Comparison of ENCODE assay signal across 13 cellular contexts in genomic region chr1:169148472-169149252, GRCh38. TPM values are rescaled to one million over a fixed set of nuclear protein-coding genes. Genes with fewer than 3 reads are reported as not detected.
DNase-seq lines count a peak whose midpoint lies in the region; ATAC-seq and TF ChIP-seq lines count a peak whose summit lies in the region.
"Had no signal": no experiment of that assay in that cellular context is flagged by ENCODE, and none has a peak within 500 bp of the region (broad histone marks: within the 10 kb centered on the region; RNA-seq: fewer than 3 reads in every experiment).

No MANE protein-coding gene starts in this region.

- H3K36me3 ChIP-seq in OCI-LY3 (replicated peaks; ENCODE audit: low read depth, low read length) (no peaks in the 10 kb centered on the region), right lobe of liver (no peaks in the 10 kb centered on the region)
- H3K36me3 ChIP-seq: SJCRH30 had no signal

- H3K9ac ChIP-seq in OCI-LY3 (ENCODE audit: low read length) = peak overlapping the region; percentile 40; the same call in 1 of the 2 replicates

- peak; percentile 92 for DNase-seq in DMS53 treated with DMSO at 0.1 percent for 48 hours (lab: John Stamatoyannopoulos, UW; ENCODE audit: unreplicated experiment)
- peak in 2 of 3 donors; percentile 58 to 75 for DNase-seq in right lobe of liver
- no peak for DNase-seq in activated CD4-positive, alpha-beta T cell treated with anti-CD3 and anti-CD28 coated beads for 1 hour
- DNase-seq in T-helper 2 cell treated with Interferon-gamma antibody and Interleukin-4, amounts not matched to agents 5 μg/mL and 100 μg/mL, for 36 hours (ENCODE audit: low spot score) = no peak
- DNase-seq in NCI-H1694 treated with DMSO at 0.1 percent for 48 hours (lab: John Stamatoyannopoulos, UW) = no peak
- DNase-seq in RKO (ENCODE audit: low spot score) = no peak
- DNase-seq: AML-193, NCI-H1105 treated with DMSO at 0.1 percent for 48 hours, NCI-H774, SJCRH30, trophoblast cell had no signal

- no peaks in the 10 kb centered on the region for H3K9me3 ChIP-seq in OCI-LY3 (ENCODE audit: insufficient read depth, low read length)
- H3K9me3 ChIP-seq in right lobe of liver = no peaks in the 10 kb centered on the region
- H3K9me3 ChIP-seq: SJCRH30 had no signal

- H3K4me1 Mint-ChIP-seq in T-helper 2 cell treated with Interferon-gamma antibody and Interleukin-4, amounts not matched to agents 5 μg/mL and 100 μg/mL, for 36 hours (ENCODE audit: low read depth) = no peaks in the 10 kb centered on the region

- peak overlapping the region; percentile 64 for H3K4me2 ChIP-seq in OCI-LY3 (ENCODE audit: low read length)

- ATAC-seq in HG02571 (IDR thresholded peaks at IDR 0.05; ENCODE audit: unreplicated experiment) (peak; percentile 69), right lobe of liver (peak; percentile 72 to 87 (median 82))

- H3K4me3 Mint-ChIP-seq in T-helper 2 cell treated with Interferon-gamma antibody and Interleukin-4, amounts not matched to agents 5 μg/mL and 100 μg/mL, for 36 hours = no peak overlapping the region

- no peak for TF ChIP-seq POLR2A in right lobe of liver (IDR thresholded peaks at IDR 0.05)

- no peaks in the 10 kb centered on the region for H3K9me3 Mint-ChIP-seq in T-helper 2 cell treated with Interferon-gamma antibody and Interleukin-4, amounts not matched to agents 5 μg/mL and 100 μg/mL, for 36 hours

- WGBS in right lobe of liver (ENCODE audit: insufficient coverage, low coverage, low lambda C conversion rate, missing lambda C conversion rate) = 24% methylated on average over 5 of the region's 5 CpGs

- H3K27me3 Mint-ChIP-seq in T-helper 2 cell treated with Interferon-gamma antibody and Interleukin-4, amounts not matched to agents 5 μg/mL and 100 μg/mL, for 36 hours (ENCODE audit: low read depth) = peaks cover 2% of the 10 kb centered on the region

- H3K27me3 ChIP-seq in OCI-LY3 (ENCODE audit: low read depth, low read length) (no peaks in the 10 kb centered on the region), right lobe of liver (no peaks in the 10 kb centered on the region)
- H3K27me3 ChIP-seq: SJCRH30 had no signal

- no peaks in the 10 kb centered on the region for H4K20me1 ChIP-seq in OCI-LY3 (ENCODE audit: insufficient read depth, low read length)

- no peaks in the 10 kb centered on the region for H3K79me2 ChIP-seq in OCI-LY3 (ENCODE audit: low read length)

- H3K27ac Mint-ChIP-seq in T-helper 2 cell treated with Interferon-gamma antibody and Interleukin-4, amounts not matched to agents 5 μg/mL and 100 μg/mL, for 36 hours = no peak overlapping the region

- peak overlapping the region; percentile 60 for H3K27ac ChIP-seq in OCI-LY3 (ENCODE audit: low read length)
- H3K27ac ChIP-seq in right lobe of liver = peak overlapping the region; percentile 45 to 90 (median 90)
- H3K27ac ChIP-seq: SJCRH30 had no signal

- H3K4me3 ChIP-seq in OCI-LY3 (ENCODE audit: low read length) = peak overlapping the region; percentile 11; the same call in 1 of the 2 replicates
- H3K4me3 ChIP-seq in right lobe of liver = peak overlapping the region in 2 of 3 donors; percentile 1 to 6
- H3K4me3 ChIP-seq: SJCRH30 had no signal

- H3K36me3 Mint-ChIP-seq in T-helper 2 cell treated with Interferon-gamma antibody and Interleukin-4, amounts not matched to agents 5 μg/mL and 100 μg/mL, for 36 hours (ENCODE audit: low read depth) = no peaks in the 10 kb centered on the region

- H3K4me1 ChIP-seq in OCI-LY3 (ENCODE audit: low read length) (peaks cover 31% of the 10 kb centered on the region), right lobe of liver (peaks cover 0 to 42% (median 19%) of the 10 kb centered on the region in 4 donors)
- H3K4me1 ChIP-seq: SJCRH30 had no signal

- H2AFZ ChIP-seq in OCI-LY3 (ENCODE audit: low read depth, low read length) = peak overlapping the region; percentile 39; the same call in 1 of the 2 replicates

- no peak for TF ChIP-seq CTCF in OCI-LY3 (IDR thresholded peaks at IDR 0.05; ENCODE audit: low read depth, low read length)
- no peak for TF ChIP-seq CTCF in right lobe of liver (IDR thresholded peaks at IDR 0.05)

- intact Hi-C loops in right lobe of liver (cut with DNase I) = no loop called here

RNA-seq across cellular contexts. Expression of gene ATP1B1, which starts 42.2 kb away (rescaled TPM):
- total RNA-seq in right lobe of liver = 10 to 100 TPM; 69.6 to 99.5 (median 78.5) TPM

Comparison
In these comparisons a context has a peak if more than half of its experiments do, and no peak if none do; other contexts are left out.
1. DNase-seq: peak in DMS53 treated with DMSO at 0.1 percent for 48 hours (single experiment) and right lobe of liver (2 of 3); none in activated CD4-positive, alpha-beta T cell treated with anti-CD3 and anti-CD28 coated beads for 1 hour (single experiment), T-helper 2 cell treated with Interferon-gamma antibody and Interleukin-4, amounts not matched to agents 5 μg/mL and 100 μg/mL, for 36 hours (single experiment), NCI-H1694 treated with DMSO at 0.1 percent for 48 hours (single experiment) and RKO (single experiment).